ENCODE assay signal across 27 cellular contexts in genomic region chr11:47350315-47350714, GRCh38. TPM values are rescaled to one million over a fixed set of nuclear protein-coding genes. Genes with fewer than 3 reads are reported as not detected.
"Had no signal": no experiment of that assay in that cellular context is flagged by ENCODE, and none has a peak within 500 bp of the region (broad histone marks: within the 10 kb centered on the region; RNA-seq: fewer than 3 reads in every experiment).

No MANE protein-coding gene starts in this region.

- H3K27me3 Mint-ChIP-seq: activated CD4-positive, alpha-beta T cell treated with anti-CD3 and anti-CD28 coated beads for 36 hours; activated naive CD8-positive, alpha-beta T cell treated with anti-CD3 and anti-CD28 coated beads for 36 hours had no signal

- ATAC-seq: activated CD4-positive, alpha-beta T cell treated with anti-CD3 and anti-CD28 coated beads for 36 hours; activated T-cell treated with anti-CD3 and anti-CD28 coated beads, Interleukin-2, amount 50 U/mL, for 72 hours had no signal

- H3K4me3 Mint-ChIP-seq: activated CD4-positive, alpha-beta memory T cell treated with anti-CD3 and anti-CD28 coated beads, Interleukin-2, amount 10 ng/mL, durations not matched to agents 7 days and 5 days; activated CD4-positive, alpha-beta T cell treated with anti-CD3 and anti-CD28 coated beads for 36 hours; activated naive CD4-positive, alpha-beta T cell treated with anti-CD3 and anti-CD28 coated beads, Interleukin-2, amount 10 ng/mL, durations not matched to agents 7 days and 5 days; activated naive CD8-positive, alpha-beta T cell treated with anti-CD3 and anti-CD28 coated beads for 36 hours; activated T-cell treated with anti-CD3 and anti-CD28 coated beads, Interleukin-2, amount 50 U/mL, for 72 hours had no signal

- H3K9ac ChIP-seq: SK-N-SH had no signal

- H3K9me3 ChIP-seq: SJCRH30, SK-N-SH had no signal

- H3K36me3 Mint-ChIP-seq: activated naive CD4-positive, alpha-beta T cell treated with anti-CD3 and anti-CD28 coated beads, Interleukin-2, amount 10 ng/mL, durations not matched to agents 7 days and 5 days; activated naive CD8-positive, alpha-beta T cell treated with anti-CD3 and anti-CD28 coated beads for 36 hours had no signal

- H3K4me1 Mint-ChIP-seq: activated CD4-positive, alpha-beta memory T cell treated with anti-CD3 and anti-CD28 coated beads, Interleukin-2, amount 10 ng/mL, durations not matched to agents 7 days and 5 days; activated CD4-positive, alpha-beta T cell treated with anti-CD3 and anti-CD28 coated beads for 36 hours; activated naive CD4-positive, alpha-beta T cell treated with anti-CD3 and anti-CD28 coated beads, Interleukin-2, amount 10 ng/mL, durations not matched to agents 7 days and 5 days; activated naive CD8-positive, alpha-beta T cell treated with anti-CD3 and anti-CD28 coated beads for 36 hours had no signal

- H3K36me3 ChIP-seq: brain microvascular endothelial cell, SJCRH30, WERI-Rb-1 had no signal

- H3K4me2 ChIP-seq: SK-N-SH had no signal

- H3K27ac ChIP-seq: brain microvascular endothelial cell, SJCRH30, WERI-Rb-1 had no signal

- H3K27ac Mint-ChIP-seq: activated CD4-positive, alpha-beta memory T cell treated with anti-CD3 and anti-CD28 coated beads, Interleukin-2, amount 10 ng/mL, durations not matched to agents 7 days and 5 days; activated CD4-positive, alpha-beta T cell treated with anti-CD3 and anti-CD28 coated beads for 36 hours; activated naive CD4-positive, alpha-beta T cell treated with anti-CD3 and anti-CD28 coated beads, Interleukin-2, amount 10 ng/mL, durations not matched to agents 7 days and 5 days; activated naive CD8-positive, alpha-beta T cell treated with anti-CD3 and anti-CD28 coated beads for 36 hours; activated T-cell treated with anti-CD3 and anti-CD28 coated beads, Interleukin-2, amount 50 U/mL, for 72 hours; activated T-helper 2 cell treated with anti-CD3 and anti-CD28 coated beads, Interferon-gamma antibody, Interleukin-2, Interleukin-4, amounts not matched to agents 10 μg/mL and 5 μg/mL and 100 μg/mL, durations not matched to agents 14 hours and 24 hours and 36 hours had no signal

- H3K4me3 ChIP-seq: SJCRH30 had no signal

- DNase-seq: activated CD4-positive, alpha-beta memory T cell treated with anti-CD3 and anti-CD28 coated beads, Interleukin-2, amount 10 ng/mL, durations not matched to agents 7 days and 5 days; activated CD4-positive, alpha-beta T cell treated with anti-CD3 and anti-CD28 coated beads for 36 hours; activated CD4-positive, alpha-beta T cell treated with anti-CD3 and anti-CD28 coated beads, Interleukin-2, amount 50 U/mL, for 1 hour; activated CD8-positive, alpha-beta memory T cell treated with anti-CD3 and anti-CD28 coated beads, Interleukin-2, amount 50 U/mL, for 4 hours; activated gamma-delta T cell treated with Interleukin-2 at 50 U/mL for 16 hours; activated naive CD4-positive, alpha-beta T cell treated with anti-CD3 and anti-CD28 coated beads, Interleukin-2, amount 10 ng/mL, durations not matched to agents 7 days and 5 days; activated naive CD8-positive, alpha-beta T cell treated with anti-CD3 and anti-CD28 coated beads for 36 hours; activated T-cell treated with anti-CD3 and anti-CD28 coated beads, Interleukin-2, amount 50 U/mL, for 72 hours; brain microvascular endothelial cell; KG1; NCI-H1048; NCI-H1417; NCI-H1930; NCI-H2171; NCI-H2227 treated with DMSO at 0.1 percent for 48 hours; NCI-H446 treated with DMSO at 0.1 percent for 48 hours; NCI-H526; NCI-H774; SK-N-SH; T-helper 1 cell; WERI-Rb-1 had no signal

- H3K9me3 Mint-ChIP-seq: activated CD4-positive, alpha-beta memory T cell treated with anti-CD3 and anti-CD28 coated beads, Interleukin-2, amount 10 ng/mL, durations not matched to agents 7 days and 5 days; activated naive CD4-positive, alpha-beta T cell treated with anti-CD3 and anti-CD28 coated beads, Interleukin-2, amount 10 ng/mL, durations not matched to agents 7 days and 5 days; activated naive CD8-positive, alpha-beta T cell treated with anti-CD3 and anti-CD28 coated beads for 36 hours; activated T-cell treated with anti-CD3 and anti-CD28 coated beads, Interleukin-2, amount 50 U/mL, for 72 hours; activated T-helper 2 cell treated with anti-CD3 and anti-CD28 coated beads, Interferon-gamma antibody, Interleukin-2, Interleukin-4, amounts not matched to agents 10 μg/mL and 5 μg/mL and 100 μg/mL, durations not matched to agents 14 hours and 24 hours and 36 hours had no signal

RNA-seq across cellular contexts. Expression of gene MYBPC3, which starts 2.2 kb away (rescaled TPM):
- total RNA-seq: activated CD4-positive, alpha-beta memory T cell treated with anti-CD3 and anti-CD28 coated beads, Interleukin-2, amount 10 ng/mL, durations not matched to agents 7 days and 5 days; activated CD4-positive, alpha-beta T cell treated with anti-CD3 and anti-CD28 coated beads for 36 hours; activated naive CD8-positive, alpha-beta T cell treated with anti-CD3 and anti-CD28 coated beads for 36 hours; activated T-cell treated with anti-CD3 and anti-CD28 coated beads, Interleukin-2, amount 50 U/mL, for 72 hours; activated T-helper 2 cell treated with anti-CD3 and anti-CD28 coated beads, Interferon-gamma antibody, Interleukin-2, Interleukin-4, amounts not matched to agents 10 μg/mL and 5 μg/mL and 100 μg/mL, durations not matched to agents 14 hours and 24 hours and 36 hours; LHCN-M2; M059J; RPMI7951; SJCRH30; T-helper 2 cell treated with Interferon-gamma antibody and Interleukin-4, amounts not matched to agents 100 ng/mL and 5 ng/mL, for 36 hours had no signal
- polyA plus RNA-seq: SK-N-SH had no signal

RNA-seq across cellular contexts. Expression of gene SPI1, which starts 28.0 kb away (rescaled TPM):
- total RNA-seq: activated CD4-positive, alpha-beta memory T cell treated with anti-CD3 and anti-CD28 coated beads, Interleukin-2, amount 10 ng/mL, durations not matched to agents 7 days and 5 days; LHCN-M2; M059J; RPMI7951; SJCRH30; T-helper 2 cell treated with Interferon-gamma antibody and Interleukin-4, amounts not matched to agents 100 ng/mL and 5 ng/mL, for 36 hours had no signal
- polyA plus RNA-seq: SK-N-SH had no signal
